In genomic region chr1:53982034-53982761, GRCh38 we compare ENCODE assay signal across 8 cellular contexts. TPM values are rescaled to one million over a fixed set of nuclear protein-coding genes. Genes with fewer than 3 reads are reported as not detected.
A peak's percentile ranks its signal among the peaks of the same experiment; 100 is the strongest.
DNase-seq lines count a peak whose midpoint lies in the region; ATAC-seq lines count a peak whose summit lies in the region.

No MANE protein-coding gene starts in this region.

- H2BK15ac ChIP-seq in mesendoderm (replicated peaks; ENCODE audit: low read depth), result no peak overlapping the region

- DNase-seq in AG08396 (ENCODE audit: low spot score) (peak; percentile 69), NCI-H146 treated with DMSO at 0.1 percent for 48 hours (lab: John Stamatoyannopoulos, UW; ENCODE audit: unreplicated experiment) (peak; percentile 12), ecto neural progenitor cell (ENCODE audit: low spot score) (peak; percentile 61), mesendoderm (peak; percentile 93)
- no peak for DNase-seq in activated CD4-positive, alpha-beta T cell treated with anti-CD3 and anti-CD28 coated beads, Interleukin-2, amount 50 U/mL, for 4 hours
- DNase-seq in stimulated activated CD4-positive, alpha-beta T cell treated with anti-CD3 and anti-CD28 coated beads, Interleukin-2, amount 100 ng/mL, for 24 hours, result no peak

- no peaks in the 10 kb centered on the region for H3K79me2 ChIP-seq in mesendoderm (ENCODE audit: control insufficient read depth, insufficient read depth, low read length)

- no peak overlapping the region for H2BK120ac ChIP-seq in mesendoderm (ENCODE audit: low read depth, low read length)

- ATAC-seq in activated T-helper 17 cell treated with anti-CD3 and anti-CD28 coated beads, Interleukin-2, amount 50 U/mL, for 72 hours (replicated peaks), result no peak
- no peak for ATAC-seq in GM21825 (IDR thresholded peaks at IDR 0.05; ENCODE audit: unreplicated experiment)

- no peak overlapping the region for H3K27ac Mint-ChIP-seq in activated T-helper 17 cell treated with anti-CD3 and anti-CD28 coated beads, Interleukin-2, amount 50 U/mL, for 72 hours

- H3K79me1 ChIP-seq in mesendoderm (ENCODE audit: low read length), result no peaks in the 10 kb centered on the region

- peaks cover 2% of the 10 kb centered on the region for H3K4me1 ChIP-seq in mesendoderm (ENCODE audit: control insufficient read depth, low read depth, low read length)

- H3K4me3 ChIP-seq in mesendoderm (ENCODE audit: low read length), result no peak overlapping the region

- H4K8ac ChIP-seq in mesendoderm (ENCODE audit: low read depth, low read length), result no peak overlapping the region

- H3K27me3 Mint-ChIP-seq in activated T-helper 17 cell treated with anti-CD3 and anti-CD28 coated beads, Interleukin-2, amount 50 U/mL, for 72 hours, result peaks cover 4% of the 10 kb centered on the region

- no peak overlapping the region for H4K5ac ChIP-seq in mesendoderm (ENCODE audit: low read length)

- H3K36me3 ChIP-seq in mesendoderm (ENCODE audit: control insufficient read depth, insufficient read depth, low read length), result no peaks in the 10 kb centered on the region

- H3K27ac ChIP-seq in mesendoderm (ENCODE audit: low read depth, low read length), result peak overlapping the region; percentile 45

- WGBS in mesendoderm (ENCODE audit: extremely low coverage, insufficient coverage, low lambda C conversion rate), result no CpG with 5 or more reads among the region's 20 CpGs

- peak overlapping the region; percentile 86 for H3K18ac ChIP-seq in mesendoderm (ENCODE audit: low read length)

- H3K23ac ChIP-seq in mesendoderm (ENCODE audit: low read length), result no peak overlapping the region

- no peaks in the 10 kb centered on the region for H3K9me3 Mint-ChIP-seq in activated T-helper 17 cell treated with anti-CD3 and anti-CD28 coated beads, Interleukin-2, amount 50 U/mL, for 72 hours

- no peaks in the 10 kb centered on the region for H3K27me3 ChIP-seq in mesendoderm (ENCODE audit: insufficient read depth, low read length, poor library complexity)

- H3K4me2 ChIP-seq in mesendoderm (ENCODE audit: low read length), result peak overlapping the region; percentile 14

- peak overlapping the region; percentile 39 for H3K4ac ChIP-seq in mesendoderm (ENCODE audit: low read depth, low read length)

- peak overlapping the region; percentile 79 for H2BK5ac ChIP-seq in mesendoderm (ENCODE audit: low read length)

- no peaks in the 10 kb centered on the region for H3K4me1 Mint-ChIP-seq in activated T-helper 17 cell treated with anti-CD3 and anti-CD28 coated beads, Interleukin-2, amount 50 U/mL, for 72 hours

- no peak overlapping the region for H3K4me3 Mint-ChIP-seq in activated T-helper 17 cell treated with anti-CD3 and anti-CD28 coated beads, Interleukin-2, amount 50 U/mL, for 72 hours

- H3K56ac ChIP-seq in mesendoderm (ENCODE audit: low read length), result peak overlapping the region; percentile 75

- H3K9ac ChIP-seq in mesendoderm (ENCODE audit: low read length), result peak overlapping the region; percentile 44

- no peak overlapping the region for H2AK5ac ChIP-seq in mesendoderm (ENCODE audit: low read length)

- no peaks in the 10 kb centered on the region for H3K36me3 Mint-ChIP-seq in activated T-helper 17 cell treated with anti-CD3 and anti-CD28 coated beads, Interleukin-2, amount 50 U/mL, for 72 hours (ENCODE audit: low read depth)

RNA-seq across cellular contexts. Expression of gene LDLRAD1, which starts 35.8 kb away (rescaled TPM):
- polyA plus RNA-seq in mesendoderm (2013, experiment 1 of 2), result 0.04 TPM
- polyA plus RNA-seq in mesendoderm (2013, experiment 2 of 2), result not detected
- not detected for total RNA-seq in activated T-helper 17 cell treated with anti-CD3 and anti-CD28 coated beads, Interleukin-2, amount 50 U/mL, for 72 hours

RNA-seq across cellular contexts. Expression of gene LRRC42, which starts 36.0 kb away (rescaled TPM):
- polyA plus RNA-seq in mesendoderm (2013, experiment 1 of 2), result 33.7 TPM
- 35.5 TPM for polyA plus RNA-seq in mesendoderm (2013, experiment 2 of 2)
- total RNA-seq in activated T-helper 17 cell treated with anti-CD3 and anti-CD28 coated beads, Interleukin-2, amount 50 U/mL, for 72 hours, result 10 to 100 TPM; 25.2 to 28.5 TPM

RNA-seq across cellular contexts. Expression of gene IFT25, which starts 36.7 kb away (rescaled TPM):
- 39.6 TPM for polyA plus RNA-seq in mesendoderm (2013, experiment 1 of 2)
- 38.7 TPM for polyA plus RNA-seq in mesendoderm (2013, experiment 2 of 2)
- 10 to 100 TPM; 71.3 to 99.6 TPM for total RNA-seq in activated T-helper 17 cell treated with anti-CD3 and anti-CD28 coated beads, Interleukin-2, amount 50 U/mL, for 72 hours

Comparison
In these comparisons a context has a peak if more than half of its experiments do, and no peak if none do; other contexts are left out.
1. DNase-seq: peak in AG08396 (single experiment), NCI-H146 treated with DMSO at 0.1 percent for 48 hours (single experiment), ecto neural progenitor cell (single experiment) and mesendoderm (single experiment); none in activated CD4-positive, alpha-beta T cell treated with anti-CD3 and anti-CD28 coated beads, Interleukin-2, amount 50 U/mL, for 4 hours (0 of 2) and stimulated activated CD4-positive, alpha-beta T cell treated with anti-CD3 and anti-CD28 coated beads, Interleukin-2, amount 100 ng/mL, for 24 hours (0 of 2).